10 cellular contexts compared by ENCODE assay signal in genomic region chr11:62687508-62688396, GRCh38. TPM values are rescaled to one million over a fixed set of nuclear protein-coding genes. Genes with fewer than 3 reads are reported as not detected.
A peak's percentile ranks its signal among the peaks of the same experiment; 100 is the strongest.
DNase-seq lines count a peak whose midpoint lies in the region; ATAC-seq and TF ChIP-seq lines count a peak whose summit lies in the region.
"Had no signal": no experiment of that assay in that cellular context is flagged by ENCODE, and none has a peak within 500 bp of the region (broad histone marks: within the 10 kb centered on the region; RNA-seq: fewer than 3 reads in every experiment).

No MANE protein-coding gene starts in this region.

- H3K4me3 ChIP-seq in Peyer's patch, result peak overlapping the region in 3 of 4 donors; percentile 8 to 28 (median 27)
- H3K4me3 ChIP-seq in cardiac muscle cell, result no peak overlapping the region

- H3K4me1 Mint-ChIP-seq in stimulated activated effector memory CD8-positive, alpha-beta T cell treated with anti-CD3 and anti-CD28 coated beads, Interleukin-12 subunit alpha, Interleukin-12 subunit beta, amount 100 ng/mL, for 72 hours, result no peaks in the 10 kb centered on the region

- H3K27ac ChIP-seq in Peyer's patch, result peak overlapping the region in 1 of 4 donors; percentile 1
- peak overlapping the region; percentile 85 for H3K27ac ChIP-seq in cardiac muscle cell
- H3K27ac ChIP-seq: RWPE1 had no signal

- no peak overlapping the region for H3K27ac Mint-ChIP-seq in stimulated activated effector memory CD8-positive, alpha-beta T cell treated with anti-CD3 and anti-CD28 coated beads, Interleukin-12 subunit alpha, Interleukin-12 subunit beta, amount 100 ng/mL, for 72 hours

- ATAC-seq in stimulated activated effector memory CD8-positive, alpha-beta T cell treated with anti-CD3 and anti-CD28 coated beads, Interleukin-12 subunit alpha, Interleukin-12 subunit beta, amount 100 ng/mL, for 72 hours, result peak; percentile 16
- no peak for ATAC-seq in HG03108 (IDR thresholded peaks at IDR 0.05; ENCODE audit: unreplicated experiment)

- H3K4me1 ChIP-seq in Peyer's patch, result peaks cover 0 to 8% (median 0%) of the 10 kb centered on the region in 4 donors
- H3K4me1 ChIP-seq in cardiac muscle cell (ENCODE audit: low read depth), result peaks cover 22% of the 10 kb centered on the region

- peaks cover 23% of the 10 kb centered on the region for H3K36me3 Mint-ChIP-seq in stimulated activated effector memory CD8-positive, alpha-beta T cell treated with anti-CD3 and anti-CD28 coated beads, Interleukin-12 subunit alpha, Interleukin-12 subunit beta, amount 100 ng/mL, for 72 hours

- H3K9me3 ChIP-seq in Peyer's patch (no peaks in the 10 kb centered on the region), cardiac muscle cell (ENCODE audit: low read depth) (no peaks in the 10 kb centered on the region)
- H3K9me3 ChIP-seq: adrenal gland had no signal

- H3K36me3 ChIP-seq in Peyer's patch (peaks cover 0 to 25% (median 0%) of the 10 kb centered on the region in 3 donors), cardiac muscle cell (peaks cover 8% of the 10 kb centered on the region)

- TF ChIP-seq CTCF in Peyer's patch (IDR thresholded peaks at IDR 0.05) (no peak), cardiac muscle cell (IDR thresholded peaks at IDR 0.05; ENCODE audit: low read depth, low read length) (no peak)

- H3K9me3 Mint-ChIP-seq in stimulated activated effector memory CD8-positive, alpha-beta T cell treated with anti-CD3 and anti-CD28 coated beads, Interleukin-12 subunit alpha, Interleukin-12 subunit beta, amount 100 ng/mL, for 72 hours, result no peaks in the 10 kb centered on the region

- H3K27me3 ChIP-seq in Peyer's patch (no peaks in the 10 kb centered on the region), cardiac muscle cell (no peaks in the 10 kb centered on the region)
- H3K27me3 ChIP-seq: adrenal gland had no signal

- H3K4me3 Mint-ChIP-seq in stimulated activated effector memory CD8-positive, alpha-beta T cell treated with anti-CD3 and anti-CD28 coated beads, Interleukin-12 subunit alpha, Interleukin-12 subunit beta, amount 100 ng/mL, for 72 hours, result no peak overlapping the region

- DNase-seq in Peyer's patch (no peak), cardiac muscle cell (ENCODE audit: low read depth in 1 of 2, low spot score in 1 of 2) (no peak), AML-193 (lab: John Stamatoyannopoulos, UW) (no peak), glomerular visceral epithelial cell (ENCODE audit: extremely low spot score) (no peak)
- DNase-seq in stimulated activated effector memory CD8-positive, alpha-beta T cell treated with anti-CD3 and anti-CD28 coated beads, Interleukin-12 subunit alpha, Interleukin-12 subunit beta, amount 100 ng/mL, for 72 hours (ENCODE audit: low spot score in 2 of 2), result no peak
- DNase-seq: activated CD4-positive, alpha-beta T cell treated with anti-CD3 and anti-CD28 coated beads for 4 hours; adrenal gland; NCI-H146 had no signal

- no peak for TF ChIP-seq POLR2A in Peyer's patch (IDR thresholded peaks at IDR 0.05)

RNA-seq across cellular contexts. Expression of gene LRRN4CL, which starts 1.6 kb away (rescaled TPM):
- total RNA-seq in Peyer's patch (10 to 100 TPM in 1 of 4 donors, 1 to 10 TPM in 3; 5.4 to 11.6 (median 8.8) TPM), cardiac muscle cell (0.81 and 1.9 TPM in 2 replicates)
- 0.24 TPM in 1 of 2 replicates, not detected in the other for polyA plus RNA-seq in cardiac muscle cell

RNA-seq across cellular contexts. Expression of gene UBXN1, which starts 8.9 kb away (rescaled TPM):
- total RNA-seq in Peyer's patch (100 to 1,000 TPM in 2 of 4 donors, 10 to 100 TPM in 2; 91.1 to 169 (median 100) TPM), cardiac muscle cell (235 and 302 TPM in 2 replicates)
- polyA plus RNA-seq in cardiac muscle cell, result 109 and 111 TPM in 2 replicates

RNA-seq across cellular contexts. Expression of gene LBHD1, which starts 15.7 kb away (rescaled TPM):
- total RNA-seq in Peyer's patch (10 to 100 TPM in 3 of 4 donors, 1 to 10 TPM in 1; 6.6 to 25.6 (median 11.9) TPM), cardiac muscle cell (11.1 and 11.6 TPM in 2 replicates)
- polyA plus RNA-seq in cardiac muscle cell, result 10.1 and 11.7 TPM in 2 replicates

RNA-seq across cellular contexts. Expression of gene UQCC3, which starts 16.3 kb away (rescaled TPM):
- total RNA-seq in Peyer's patch, result 10 to 100 TPM; 11.1 to 23.9 (median 12.7) TPM
- total RNA-seq in cardiac muscle cell, result 13.0 and 18.8 TPM in 2 replicates
- 32.3 and 33.5 TPM in 2 replicates for polyA plus RNA-seq in cardiac muscle cell

RNA-seq across cellular contexts. Expression of gene BSCL2, which starts 19.5 kb away (rescaled TPM):
- total RNA-seq in Peyer's patch (10 to 100 TPM; 51.5 to 71.2 (median 61.3) TPM), cardiac muscle cell (70.3 and 73.8 TPM in 2 replicates)
- polyA plus RNA-seq in cardiac muscle cell, result 73.7 and 79.2 TPM in 2 replicates
